Comparison of ENCODE assay signal across 1 cellular context in the genomic region with DNA sequence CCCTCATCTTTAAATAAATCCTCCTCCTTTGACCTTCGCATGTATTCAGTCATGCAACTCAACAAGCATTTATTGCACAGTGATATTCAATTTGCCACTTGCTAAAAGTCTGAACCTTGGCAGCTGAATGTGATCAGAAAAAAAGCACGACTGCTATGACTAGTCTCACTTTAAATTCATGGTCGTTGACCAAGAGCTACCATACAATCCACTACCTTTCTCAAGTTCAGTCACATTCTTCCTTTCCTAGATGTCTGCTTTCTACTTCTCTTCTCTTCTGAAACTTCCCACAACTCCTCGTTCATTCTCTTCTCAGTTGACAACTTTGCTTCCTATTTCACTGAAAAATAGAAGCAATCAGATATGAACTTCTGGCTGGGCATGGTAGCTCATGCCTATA.
TF ChIP-seq lines count a peak whose summit lies in the region.

No MANE protein-coding gene starts in this region.

TF ChIP-seq in H1, 55 proteins besides CTCF, POLR2A, EP300 and RAD21:
- TF ChIP-seq JUND (IDR thresholded peaks at IDR 0.05; ENCODE audit: low read length) (no peak), SAP30 (IDR thresholded peaks at IDR 0.05; ENCODE audit: insufficient read depth, insufficient replicate concordance, low read length) (no peak), YY1 (IDR thresholded peaks at IDR 0.05; ENCODE audit: low read depth, low read length) (no peak), CBX5 (IDR thresholded peaks at IDR 0.05; ENCODE audit: low read depth, low read length) (no peak), CEBPB (IDR thresholded peaks at IDR 0.05; ENCODE audit: low read depth, low read length) (no peak), JUN (IDR thresholded peaks at IDR 0.05; ENCODE audit: low read depth, low read length) (no peak), MAFK (IDR thresholded peaks at IDR 0.05; ENCODE audit: low read depth, low read length) (no peak), ASH2L (IDR thresholded peaks at IDR 0.05; ENCODE audit: low read length) (no peak)
- TF ChIP-seq, protein P1, sequence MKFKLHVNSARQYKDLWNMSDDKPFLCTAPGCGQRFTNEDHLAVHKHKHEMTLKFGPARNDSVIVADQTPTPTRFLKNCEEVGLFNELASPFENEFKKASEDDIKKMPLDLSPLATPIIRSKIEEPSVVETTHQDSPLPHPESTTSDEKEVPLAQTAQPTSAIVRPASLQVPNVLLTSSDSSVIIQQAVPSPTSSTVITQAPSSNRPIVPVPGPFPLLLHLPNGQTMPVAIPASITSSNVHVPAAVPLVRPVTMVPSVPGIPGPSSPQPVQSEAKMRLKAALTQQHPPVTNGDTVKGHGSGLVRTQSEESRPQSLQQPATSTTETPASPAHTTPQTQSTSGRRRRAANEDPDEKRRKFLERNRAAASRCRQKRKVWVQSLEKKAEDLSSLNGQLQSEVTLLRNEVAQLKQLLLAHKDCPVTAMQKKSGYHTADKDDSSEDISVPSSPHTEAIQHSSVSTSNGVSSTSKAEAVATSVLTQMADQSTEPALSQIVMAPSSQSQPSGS (IDR thresholded peaks at IDR 0.05; ENCODE audit: low read length): no peak
